ENCODE assay signal across 1 cellular context in the genomic region with DNA sequence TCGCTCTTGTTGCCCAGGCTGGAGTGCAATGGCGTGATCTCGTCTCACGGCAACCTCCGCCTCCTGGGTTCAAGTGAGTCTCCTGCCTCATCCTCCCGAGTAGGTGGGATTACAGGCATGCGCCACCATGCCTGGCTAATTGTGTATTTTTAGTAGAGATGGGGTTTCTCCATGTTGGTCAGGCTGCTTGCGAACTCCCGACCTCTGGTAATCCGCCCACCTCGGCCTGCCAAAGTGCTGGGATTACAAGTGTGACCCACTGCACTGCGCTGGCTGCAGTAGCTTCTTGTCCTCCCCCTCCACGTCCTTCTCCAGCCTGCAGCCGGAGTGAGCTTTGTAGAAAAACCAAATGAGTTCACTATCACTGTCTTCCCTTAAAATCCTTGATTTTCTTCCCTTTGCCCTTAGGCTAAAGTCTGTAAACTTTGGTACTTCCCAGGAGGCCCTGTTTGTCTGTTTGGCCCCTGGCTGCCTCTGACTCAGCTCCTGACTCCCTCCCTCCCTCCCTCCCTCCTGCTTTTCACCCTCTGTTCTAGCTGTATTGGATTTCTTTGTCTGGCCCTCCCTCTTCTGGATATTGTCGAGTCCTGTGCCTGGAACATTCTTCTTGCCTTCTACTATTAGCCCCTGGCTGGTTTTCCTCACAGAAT.
TF ChIP-seq lines count a peak whose summit lies in the region.

No MANE protein-coding gene starts in this region.

TF ChIP-seq in HepG2, 621 proteins besides CTCF, POLR2A, EP300 and RAD21 (continued from another document and continues in another):
- TF ChIP-seq, protein P1, sequence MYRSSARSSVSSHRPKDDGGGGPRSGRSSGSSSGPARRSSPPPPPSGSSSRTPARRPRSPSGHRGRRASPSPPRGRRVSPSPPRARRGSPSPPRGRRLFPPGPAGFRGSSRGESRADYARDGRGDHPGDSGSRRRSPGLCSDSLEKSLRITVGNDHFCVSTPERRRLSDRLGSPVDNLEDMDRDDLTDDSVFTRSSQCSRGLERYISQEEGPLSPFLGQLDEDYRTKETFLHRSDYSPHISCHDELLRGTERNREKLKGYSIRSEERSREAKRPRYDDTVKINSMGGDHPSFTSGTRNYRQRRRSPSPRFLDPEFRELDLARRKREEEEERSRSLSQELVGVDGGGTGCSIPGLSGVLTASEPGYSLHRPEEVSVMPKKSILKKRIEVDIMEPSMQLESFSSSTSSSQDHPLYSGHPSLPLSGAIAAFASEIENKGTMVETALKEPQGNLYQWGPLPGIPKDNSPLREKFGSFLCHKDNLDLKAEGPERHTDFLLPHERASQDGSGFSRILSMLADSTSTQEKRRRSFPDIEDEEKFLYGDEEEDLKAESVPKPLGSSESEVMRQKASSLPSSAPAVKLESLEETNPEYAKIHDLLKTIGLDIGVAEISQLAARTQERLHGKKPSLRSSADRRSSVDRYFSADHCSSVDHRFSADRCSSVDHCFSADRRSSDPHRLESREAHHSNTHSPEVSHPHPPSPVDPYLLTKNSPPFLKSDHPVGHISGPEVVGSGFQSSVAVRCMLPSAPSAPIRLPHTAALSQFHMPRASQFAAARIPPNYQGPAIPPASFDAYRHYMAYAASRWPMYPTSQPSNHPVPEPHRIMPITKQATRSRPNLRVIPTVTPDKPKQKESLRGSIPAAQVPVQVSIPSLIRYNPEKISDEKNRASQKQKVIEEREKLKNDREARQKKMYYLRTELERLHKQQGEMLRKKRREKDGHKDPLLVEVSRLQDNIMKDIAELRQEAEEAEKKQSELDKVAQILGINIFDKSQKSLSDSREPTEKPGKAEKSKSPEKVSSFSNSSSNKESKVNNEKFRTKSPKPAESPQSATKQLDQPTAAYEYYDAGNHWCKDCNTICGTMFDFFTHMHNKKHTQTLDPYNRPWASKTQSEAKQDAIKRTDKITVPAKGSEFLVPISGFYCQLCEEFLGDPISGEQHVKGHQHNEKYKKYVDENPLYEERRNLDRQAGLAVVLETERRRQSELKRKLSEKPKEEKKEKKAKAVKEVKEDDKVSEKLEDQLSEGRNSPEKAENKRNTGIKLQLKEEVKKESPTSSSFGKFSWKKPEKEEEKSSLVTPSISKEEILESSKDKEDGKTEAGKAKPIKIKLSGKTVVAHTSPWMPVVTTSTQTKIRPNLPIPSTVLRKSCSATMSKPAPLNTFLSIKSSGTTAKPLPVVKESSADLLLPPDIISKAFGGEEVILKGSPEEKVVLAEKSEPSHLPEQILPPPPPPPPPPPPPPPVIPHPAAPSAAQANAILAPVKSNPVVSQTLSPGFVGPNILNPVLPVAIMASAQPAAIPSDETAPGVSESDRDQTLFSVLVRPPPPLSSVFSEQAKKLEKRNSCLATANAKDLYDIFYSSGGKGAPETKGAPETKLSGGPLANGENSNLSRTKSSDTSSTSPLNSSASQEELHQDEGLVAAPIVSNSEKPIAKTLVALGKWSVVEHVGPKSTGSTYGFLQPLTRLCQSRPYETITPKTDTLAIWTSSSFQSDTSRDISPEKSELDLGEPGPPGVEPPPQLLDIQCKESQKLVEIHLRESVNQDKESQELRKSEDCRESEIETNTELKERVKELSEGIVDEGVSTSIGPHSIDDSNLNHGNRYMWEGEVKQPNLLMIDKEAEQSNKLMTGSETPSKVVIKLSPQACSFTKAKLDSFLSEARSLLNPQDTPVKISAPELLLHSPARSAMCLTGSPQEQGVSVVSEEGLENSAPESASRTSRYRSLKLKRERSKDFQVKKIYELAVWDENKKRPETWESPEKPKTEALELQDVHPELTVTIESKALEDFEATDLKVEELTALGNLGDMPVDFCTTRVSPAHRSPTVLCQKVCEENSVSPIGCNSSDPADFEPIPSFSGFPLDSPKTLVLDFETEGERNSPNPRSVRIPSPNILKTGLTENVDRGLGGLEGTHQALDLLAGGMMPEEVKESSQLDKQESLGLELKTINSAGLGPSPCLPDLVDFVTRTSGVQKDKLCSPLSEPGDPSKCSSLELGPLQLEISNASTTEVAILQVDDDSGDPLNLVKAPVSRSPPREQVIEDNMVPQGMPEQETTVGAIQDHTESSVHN (CRISPR knock-in tag; IDR thresholded peaks at IDR 0.05), result no peak; the same call in 1 of the 2 replicates
- TF ChIP-seq NFIB (CRISPR knock-in tag; IDR thresholded peaks at IDR 0.05; ENCODE audit: borderline replicate concordance) (no peak), SALL1 (CRISPR knock-in tag; IDR thresholded peaks at IDR 0.05) (peak; percentile 96), SAFB2 (CRISPR knock-in tag; IDR thresholded peaks at IDR 0.05; ENCODE audit: borderline replicate concordance, low read depth) (no peak), ZNF570 (CRISPR knock-in tag; IDR thresholded peaks at IDR 0.05; ENCODE audit: borderline replicate concordance) (no peak), SYNCRIP (IDR thresholded peaks at IDR 0.05; ENCODE audit: insufficient read depth, low read depth, low read length) (no peak), MXD4 (CRISPR knock-in tag; IDR thresholded peaks at IDR 0.05) (0 out of 2 replicates have a peak, but pooled peaks have one; percentile 57), ZFP36L2 (CRISPR knock-in tag; IDR thresholded peaks at IDR 0.05) (no peak), CCAR2 (optimal IDR thresholded peaks at IDR 0.05; ENCODE audit: low read depth, low read length) (no peak), ZNF232 (CRISPR knock-in tag; IDR thresholded peaks at IDR 0.05; ENCODE audit: borderline replicate concordance) (peak; percentile 12; the same call in 1 of the 2 replicates), ZFAT (CRISPR knock-in tag; conservative IDR thresholded peaks at IDR 0.05) (no peak), ZNF451 (CRISPR knock-in tag; IDR thresholded peaks at IDR 0.05) (0 out of 2 replicates have a peak, but pooled peaks have one; percentile 18), ZSCAN31 (CRISPR knock-in tag; IDR thresholded peaks at IDR 0.05; ENCODE audit: low read depth) (no peak), ZNF225 (CRISPR knock-in tag; IDR thresholded peaks at IDR 0.05) (peak; percentile 43; the same call in 1 of the 2 replicates), RAD51 (IDR thresholded peaks at IDR 0.05; ENCODE audit: borderline replicate concordance) (no peak), JUNB (CRISPR knock-in tag; IDR thresholded peaks at IDR 0.05; ENCODE audit: borderline replicate concordance) (peak; percentile 67; the same call in 1 of the 2 replicates), RFX5 (IDR thresholded peaks at IDR 0.05; ENCODE audit: low read depth, low read length) (no peak), ZBTB1 (CRISPR knock-in tag; IDR thresholded peaks at IDR 0.05; ENCODE audit: borderline replicate concordance) (no peak), KDM4B (CRISPR knock-in tag; IDR thresholded peaks at IDR 0.05) (peak; percentile 59), NFKB2 (CRISPR knock-in tag; IDR thresholded peaks at IDR 0.05; ENCODE audit: borderline replicate concordance) (no peak), ZNF12 (CRISPR knock-in tag; IDR thresholded peaks at IDR 0.05) (no peak), ASH2L (IDR thresholded peaks at IDR 0.05; ENCODE audit: insufficient read length, low read depth, low read length) (peak; percentile 83), NCOA5 (CRISPR knock-in tag; IDR thresholded peaks at IDR 0.05) (no peak), NFYB (CRISPR knock-in tag; IDR thresholded peaks at IDR 0.05) (0 out of 2 replicates have a peak, but pooled peaks have one; percentile 7), ZNF274 (CRISPR knock-in tag; IDR thresholded peaks at IDR 0.05) (no peak), HDAC6 (IDR thresholded peaks at IDR 0.05; ENCODE audit: low read depth, low read length) (no peak), NR3C1 (CRISPR knock-in tag; IDR thresholded peaks at IDR 0.05) (no peak), NCOA1 (CRISPR knock-in tag; IDR thresholded peaks at IDR 0.05) (peak; percentile 63; the same call in 1 of the 2 replicates), ZNF230 (CRISPR knock-in tag; IDR thresholded peaks at IDR 0.05) (no peak), MED8 (CRISPR knock-in tag; IDR thresholded peaks at IDR 0.05; ENCODE audit: insufficient replicate concordance) (no peak), ATM (IDR thresholded peaks at IDR 0.05; ENCODE audit: borderline replicate concordance) (no peak)
- TF ChIP-seq, protein P2, sequence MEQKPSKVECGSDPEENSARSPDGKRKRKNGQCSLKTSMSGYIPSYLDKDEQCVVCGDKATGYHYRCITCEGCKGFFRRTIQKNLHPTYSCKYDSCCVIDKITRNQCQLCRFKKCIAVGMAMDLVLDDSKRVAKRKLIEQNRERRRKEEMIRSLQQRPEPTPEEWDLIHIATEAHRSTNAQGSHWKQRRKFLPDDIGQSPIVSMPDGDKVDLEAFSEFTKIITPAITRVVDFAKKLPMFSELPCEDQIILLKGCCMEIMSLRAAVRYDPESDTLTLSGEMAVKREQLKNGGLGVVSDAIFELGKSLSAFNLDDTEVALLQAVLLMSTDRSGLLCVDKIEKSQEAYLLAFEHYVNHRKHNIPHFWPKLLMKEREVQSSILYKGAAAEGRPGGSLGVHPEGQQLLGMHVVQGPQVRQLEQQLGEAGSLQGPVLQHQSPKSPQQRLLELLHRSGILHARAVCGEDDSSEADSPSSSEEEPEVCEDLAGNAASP (CRISPR knock-in tag; IDR thresholded peaks at IDR 0.05; ENCODE audit: borderline replicate concordance), result peak; percentile 68
- TF ChIP-seq, protein P3, sequence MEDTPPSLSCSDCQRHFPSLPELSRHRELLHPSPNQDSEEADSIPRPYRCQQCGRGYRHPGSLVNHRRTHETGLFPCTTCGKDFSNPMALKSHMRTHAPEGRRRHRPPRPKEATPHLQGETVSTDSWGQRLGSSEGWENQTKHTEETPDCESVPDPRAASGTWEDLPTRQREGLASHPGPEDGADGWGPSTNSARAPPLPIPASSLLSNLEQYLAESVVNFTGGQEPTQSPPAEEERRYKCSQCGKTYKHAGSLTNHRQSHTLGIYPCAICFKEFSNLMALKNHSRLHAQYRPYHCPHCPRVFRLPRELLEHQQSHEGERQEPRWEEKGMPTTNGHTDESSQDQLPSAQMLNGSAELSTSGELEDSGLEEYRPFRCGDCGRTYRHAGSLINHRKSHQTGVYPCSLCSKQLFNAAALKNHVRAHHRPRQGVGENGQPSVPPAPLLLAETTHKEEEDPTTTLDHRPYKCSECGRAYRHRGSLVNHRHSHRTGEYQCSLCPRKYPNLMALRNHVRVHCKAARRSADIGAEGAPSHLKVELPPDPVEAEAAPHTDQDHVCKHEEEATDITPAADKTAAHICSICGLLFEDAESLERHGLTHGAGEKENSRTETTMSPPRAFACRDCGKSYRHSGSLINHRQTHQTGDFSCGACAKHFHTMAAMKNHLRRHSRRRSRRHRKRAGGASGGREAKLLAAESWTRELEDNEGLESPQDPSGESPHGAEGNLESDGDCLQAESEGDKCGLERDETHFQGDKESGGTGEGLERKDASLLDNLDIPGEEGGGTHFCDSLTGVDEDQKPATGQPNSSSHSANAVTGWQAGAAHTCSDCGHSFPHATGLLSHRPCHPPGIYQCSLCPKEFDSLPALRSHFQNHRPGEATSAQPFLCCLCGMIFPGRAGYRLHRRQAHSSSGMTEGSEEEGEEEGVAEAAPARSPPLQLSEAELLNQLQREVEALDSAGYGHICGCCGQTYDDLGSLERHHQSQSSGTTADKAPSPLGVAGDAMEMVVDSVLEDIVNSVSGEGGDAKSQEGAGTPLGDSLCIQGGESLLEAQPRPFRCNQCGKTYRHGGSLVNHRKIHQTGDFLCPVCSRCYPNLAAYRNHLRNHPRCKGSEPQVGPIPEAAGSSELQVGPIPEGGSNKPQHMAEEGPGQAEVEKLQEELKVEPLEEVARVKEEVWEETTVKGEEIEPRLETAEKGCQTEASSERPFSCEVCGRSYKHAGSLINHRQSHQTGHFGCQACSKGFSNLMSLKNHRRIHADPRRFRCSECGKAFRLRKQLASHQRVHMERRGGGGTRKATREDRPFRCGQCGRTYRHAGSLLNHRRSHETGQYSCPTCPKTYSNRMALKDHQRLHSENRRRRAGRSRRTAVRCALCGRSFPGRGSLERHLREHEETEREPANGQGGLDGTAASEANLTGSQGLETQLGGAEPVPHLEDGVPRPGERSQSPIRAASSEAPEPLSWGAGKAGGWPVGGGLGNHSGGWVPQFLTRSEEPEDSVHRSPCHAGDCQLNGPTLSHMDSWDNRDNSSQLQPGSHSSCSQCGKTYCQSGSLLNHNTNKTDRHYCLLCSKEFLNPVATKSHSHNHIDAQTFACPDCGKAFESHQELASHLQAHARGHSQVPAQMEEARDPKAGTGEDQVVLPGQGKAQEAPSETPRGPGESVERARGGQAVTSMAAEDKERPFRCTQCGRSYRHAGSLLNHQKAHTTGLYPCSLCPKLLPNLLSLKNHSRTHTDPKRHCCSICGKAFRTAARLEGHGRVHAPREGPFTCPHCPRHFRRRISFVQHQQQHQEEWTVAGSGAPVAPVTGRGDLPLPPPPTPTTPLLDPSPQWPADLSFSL (CRISPR knock-in tag; IDR thresholded peaks at IDR 0.05), result no peak
- TF ChIP-seq, protein P4, sequence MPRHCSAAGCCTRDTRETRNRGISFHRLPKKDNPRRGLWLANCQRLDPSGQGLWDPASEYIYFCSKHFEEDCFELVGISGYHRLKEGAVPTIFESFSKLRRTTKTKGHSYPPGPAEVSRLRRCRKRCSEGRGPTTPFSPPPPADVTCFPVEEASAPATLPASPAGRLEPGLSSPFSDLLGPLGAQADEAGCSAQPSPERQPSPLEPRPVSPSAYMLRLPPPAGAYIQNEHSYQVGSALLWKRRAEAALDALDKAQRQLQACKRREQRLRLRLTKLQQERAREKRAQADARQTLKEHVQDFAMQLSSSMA (CRISPR knock-in tag; IDR thresholded peaks at IDR 0.05), result no peak
- TF ChIP-seq, protein P5, sequence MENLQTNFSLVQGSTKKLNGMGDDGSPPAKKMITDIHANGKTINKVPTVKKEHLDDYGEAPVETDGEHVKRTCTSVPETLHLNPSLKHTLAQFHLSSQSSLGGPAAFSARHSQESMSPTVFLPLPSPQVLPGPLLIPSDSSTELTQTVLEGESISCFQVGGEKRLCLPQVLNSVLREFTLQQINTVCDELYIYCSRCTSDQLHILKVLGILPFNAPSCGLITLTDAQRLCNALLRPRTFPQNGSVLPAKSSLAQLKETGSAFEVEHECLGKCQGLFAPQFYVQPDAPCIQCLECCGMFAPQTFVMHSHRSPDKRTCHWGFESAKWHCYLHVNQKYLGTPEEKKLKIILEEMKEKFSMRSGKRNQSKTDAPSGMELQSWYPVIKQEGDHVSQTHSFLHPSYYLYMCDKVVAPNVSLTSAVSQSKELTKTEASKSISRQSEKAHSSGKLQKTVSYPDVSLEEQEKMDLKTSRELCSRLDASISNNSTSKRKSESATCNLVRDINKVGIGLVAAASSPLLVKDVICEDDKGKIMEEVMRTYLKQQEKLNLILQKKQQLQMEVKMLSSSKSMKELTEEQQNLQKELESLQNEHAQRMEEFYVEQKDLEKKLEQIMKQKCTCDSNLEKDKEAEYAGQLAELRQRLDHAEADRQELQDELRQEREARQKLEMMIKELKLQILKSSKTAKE (CRISPR knock-in tag; IDR thresholded peaks at IDR 0.05; ENCODE audit: borderline replicate concordance), result no peak
- TF ChIP-seq, protein P6, sequence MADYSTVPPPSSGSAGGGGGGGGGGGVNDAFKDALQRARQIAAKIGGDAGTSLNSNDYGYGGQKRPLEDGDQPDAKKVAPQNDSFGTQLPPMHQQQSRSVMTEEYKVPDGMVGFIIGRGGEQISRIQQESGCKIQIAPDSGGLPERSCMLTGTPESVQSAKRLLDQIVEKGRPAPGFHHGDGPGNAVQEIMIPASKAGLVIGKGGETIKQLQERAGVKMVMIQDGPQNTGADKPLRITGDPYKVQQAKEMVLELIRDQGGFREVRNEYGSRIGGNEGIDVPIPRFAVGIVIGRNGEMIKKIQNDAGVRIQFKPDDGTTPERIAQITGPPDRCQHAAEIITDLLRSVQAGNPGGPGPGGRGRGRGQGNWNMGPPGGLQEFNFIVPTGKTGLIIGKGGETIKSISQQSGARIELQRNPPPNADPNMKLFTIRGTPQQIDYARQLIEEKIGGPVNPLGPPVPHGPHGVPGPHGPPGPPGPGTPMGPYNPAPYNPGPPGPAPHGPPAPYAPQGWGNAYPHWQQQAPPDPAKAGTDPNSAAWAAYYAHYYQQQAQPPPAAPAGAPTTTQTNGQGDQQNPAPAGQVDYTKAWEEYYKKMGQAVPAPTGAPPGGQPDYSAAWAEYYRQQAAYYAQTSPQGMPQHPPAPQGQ (CRISPR knock-in tag; IDR thresholded peaks at IDR 0.05; ENCODE audit: borderline replicate concordance), result peak; percentile 60; the same call in 1 of the 2 replicates
